In genomic region chrX:42246814-42247213, GRCh38 we compare ENCODE assay signal across 13 cellular contexts.
DNase-seq lines count a peak whose midpoint lies in the region; ATAC-seq and TF ChIP-seq lines count a peak whose summit lies in the region.
"Had no signal": no experiment of that assay in that cellular context is flagged by ENCODE, and none has a peak within 500 bp of the region (broad histone marks: within the 10 kb centered on the region; RNA-seq: fewer than 3 reads in every experiment).

No MANE protein-coding gene starts in this region.

- H3K36me3 ChIP-seq in esophagus muscularis mucosa, result no peaks in the 10 kb centered on the region
- H3K36me3 ChIP-seq in prostate gland, result no peaks in the 10 kb centered on the region
- H3K36me3 ChIP-seq in tibial artery, result no peaks in the 10 kb centered on the region
- H3K36me3 ChIP-seq: adrenal gland, stomach had no signal

- intact Hi-C loops in esophagus muscularis mucosa (cut with DNase I) (no loop called here), prostate gland (cut with DNase I) (no loop called here), tibial artery (cut with DNase I; ENCODE audit: low total_unique reads) (no loop called here)

- DNase-seq in Daoy (ENCODE audit: low read depth) (peak; percentile 2), OCI-M1 (lab: John Stamatoyannopoulos, UW) (peak; percentile 30), esophagus muscularis mucosa (ENCODE audit: extremely low spot score) (no peak), prostate gland (ENCODE audit: low spot score) (peak; percentile 4), COR-L47 (lab: John Stamatoyannopoulos, UW) (no peak), A172 (ENCODE audit: low spot score) (no peak), tibial artery (no peak)
- DNase-seq: effector CD4-positive, alpha-beta T cell; NCI-H524; SHP77 treated with DMSO at 0.1 percent for 48 hours; stomach had no signal

- no peak for TF ChIP-seq EP300 in esophagus muscularis mucosa (IDR thresholded peaks at IDR 0.05)

- no peaks in the 10 kb centered on the region for H3K9me3 ChIP-seq in esophagus muscularis mucosa
- H3K9me3 ChIP-seq in prostate gland, result no peaks in the 10 kb centered on the region
- no peaks in the 10 kb centered on the region for H3K9me3 ChIP-seq in tibial artery
- H3K9me3 ChIP-seq: adrenal gland, stomach had no signal

- H3K4me1 ChIP-seq in esophagus muscularis mucosa, result peaks cover 0 to 5% (median 0%) of the 10 kb centered on the region in 4 donors
- no peaks in the 10 kb centered on the region for H3K4me1 ChIP-seq in prostate gland (replicated peaks)
- no peaks in the 10 kb centered on the region for H3K4me1 ChIP-seq in tibial artery
- H3K4me1 ChIP-seq: adrenal gland, stomach had no signal

- no peak for TF ChIP-seq CTCF in esophagus muscularis mucosa (IDR thresholded peaks at IDR 0.05)
- TF ChIP-seq CTCF in prostate gland (IDR thresholded peaks at IDR 0.05), result no peak
- TF ChIP-seq CTCF in tibial artery (IDR thresholded peaks at IDR 0.05), result no peak

- no peak for ATAC-seq in GM21447 (IDR thresholded peaks at IDR 0.05; ENCODE audit: unreplicated experiment)

- 32% methylated on average over 7 of the region's 7 CpGs for WGBS in esophagus muscularis mucosa
- 7% methylated on average over 7 of the region's 7 CpGs for WGBS in prostate gland

- H3K27me3 ChIP-seq in esophagus muscularis mucosa (no peaks in the 10 kb centered on the region), prostate gland (replicated peaks; ENCODE audit: insufficient read depth) (no peaks in the 10 kb centered on the region), tibial artery (no peaks in the 10 kb centered on the region)

- TF ChIP-seq POLR2A in esophagus muscularis mucosa (IDR thresholded peaks at IDR 0.05; ENCODE audit: low read depth), result no peak
- TF ChIP-seq POLR2A in prostate gland (IDR thresholded peaks at IDR 0.05), result no peak

- H3K4me3 ChIP-seq in esophagus muscularis mucosa (peak overlapping the region; percentile 11 to 26 (median 16)), prostate gland (no peak overlapping the region), tibial artery (no peak overlapping the region)

- H3K27ac ChIP-seq in esophagus muscularis mucosa (replicated peaks in 1 of 4), result no peak overlapping the region
- no peak overlapping the region for H3K27ac ChIP-seq in prostate gland
- no peak overlapping the region for H3K27ac ChIP-seq in tibial artery
- H3K27ac ChIP-seq: adrenal gland, stomach had no signal

Comparison
In these comparisons a context has a peak if more than half of its experiments do, and no peak if none do; other contexts are left out.
1. DNase-seq: peak in Daoy (single experiment), OCI-M1 (single experiment) and prostate gland (single experiment); none in esophagus muscularis mucosa (single experiment), COR-L47 (single experiment), A172 (single experiment) and tibial artery (0 of 2).
2. H3K4me3 ChIP-seq: peak in esophagus muscularis mucosa (4 of 4); none in prostate gland (0 of 2) and tibial artery (0 of 2).